ENCODE assay signal across 8 cellular contexts in the genomic region with DNA sequence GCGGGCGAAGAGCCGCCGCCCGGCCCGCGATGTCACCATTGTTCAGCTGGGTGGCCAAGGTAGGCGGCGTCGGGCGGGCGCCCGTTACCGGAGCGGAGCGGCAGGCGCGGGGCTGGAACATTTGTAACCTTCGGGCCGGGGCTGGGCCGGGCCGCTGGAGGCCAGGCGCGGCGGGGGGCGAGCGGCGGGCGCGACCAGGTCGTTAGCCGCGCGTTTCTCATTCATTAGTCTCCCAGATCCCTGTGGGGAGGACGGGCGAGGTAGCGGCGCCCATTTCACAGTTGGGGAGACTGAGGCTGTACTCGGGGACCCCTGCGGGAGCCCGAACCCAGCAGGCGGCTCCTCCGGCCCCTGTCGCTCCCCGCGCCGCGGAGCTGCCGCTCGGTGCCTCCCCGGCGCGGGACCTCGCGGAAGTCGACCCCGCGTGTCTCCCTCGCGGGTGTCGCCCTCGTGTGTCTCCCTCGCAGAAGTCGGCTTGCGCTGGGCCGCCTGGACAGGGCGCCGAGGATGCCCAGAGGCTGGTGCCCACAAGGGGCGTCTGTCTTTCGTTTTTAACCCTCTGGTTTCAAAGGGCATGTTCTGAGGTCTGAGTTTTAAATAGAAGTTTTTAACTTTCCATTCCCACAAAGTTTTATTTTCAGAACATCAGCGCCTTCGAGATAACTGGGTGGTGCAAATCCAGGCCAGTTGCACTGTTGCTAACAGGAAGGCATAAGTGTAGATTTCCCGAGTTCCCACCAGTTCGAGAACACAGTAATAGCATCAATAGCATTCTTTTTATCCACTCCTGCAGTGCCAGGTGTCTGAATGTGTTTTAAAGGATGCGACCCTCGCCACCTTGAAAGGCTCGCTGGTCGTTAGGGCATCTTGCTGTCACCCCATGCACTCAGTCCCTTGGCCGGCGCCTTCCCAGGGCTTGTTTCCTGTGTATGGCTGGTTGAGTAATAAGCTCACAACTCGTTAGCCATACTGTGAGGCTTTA. TPM values are rescaled to one million over a fixed set of nuclear protein-coding genes. Genes with fewer than 3 reads are reported as not detected.
DNase-seq lines count a peak whose midpoint lies in the region; ATAC-seq and TF ChIP-seq lines count a peak whose summit lies in the region.

No MANE protein-coding gene starts in this region.

- no peaks in the 10 kb centered on the region for H3K9me3 ChIP-seq in BE2C

- peak; percentile 64 for DNase-seq in BE2C
- peak; percentile 81 for DNase-seq in RKO (ENCODE audit: low spot score)
- DNase-seq in activated T-helper 9 cell treated with anti-CD3 and anti-CD28 coated beads, Interleukin-2, amount 50 U/mL, for 16 hours (ENCODE audit: low read depth), result peak; percentile 65
- DNase-seq in fibroblast of the aortic adventitia (ENCODE audit: low read depth), result peak; percentile 59
- peak; percentile 49 for DNase-seq in nephron progenitor cell
- DNase-seq in stimulated activated naive CD8-positive, alpha-beta T cell treated with anti-CD3 and anti-CD28 coated beads, Interleukin-15, amount 100 ng/mL, for 72 hours, result peak; percentile 63 to 77

- no peak overlapping the region for H3K27ac Mint-ChIP-seq in nephron progenitor cell
- H3K27ac Mint-ChIP-seq in stimulated activated naive CD8-positive, alpha-beta T cell treated with anti-CD3 and anti-CD28 coated beads, Interleukin-15, amount 100 ng/mL, for 72 hours, result peak overlapping the region; percentile 65 to 88

- H3K27me3 Mint-ChIP-seq in nephron progenitor cell (ENCODE audit: low read depth, poor library complexity), result peaks cover under 1% of the 10 kb centered on the region
- H3K27me3 Mint-ChIP-seq in stimulated activated naive CD8-positive, alpha-beta T cell treated with anti-CD3 and anti-CD28 coated beads, Interleukin-15, amount 100 ng/mL, for 72 hours, result no peaks in the 10 kb centered on the region

- TF ChIP-seq CTCF in BE2C (IDR thresholded peaks at IDR 0.05; ENCODE audit: low read depth, low read length) (peak; percentile 32), fibroblast of the aortic adventitia (IDR thresholded peaks at IDR 0.05; ENCODE audit: insufficient read depth, low read length) (peak; percentile 64), nephron progenitor cell (IDR thresholded peaks at IDR 0.05) (peak; percentile 39)

- H3K4me1 Mint-ChIP-seq in nephron progenitor cell, result peaks cover 35% of the 10 kb centered on the region
- H3K4me1 Mint-ChIP-seq in stimulated activated naive CD8-positive, alpha-beta T cell treated with anti-CD3 and anti-CD28 coated beads, Interleukin-15, amount 100 ng/mL, for 72 hours, result peaks cover 58% of the 10 kb centered on the region

- H3K4me1 ChIP-seq in BE2C, result no peaks in the 10 kb centered on the region

- peaks cover 3% of the 10 kb centered on the region; the same call in 1 of the 2 replicates for H3K27me3 ChIP-seq in BE2C

- H3K4me3 ChIP-seq in BE2C (ENCODE audit: low read depth, low read length) (peak overlapping the region; percentile 63), fibroblast of the aortic adventitia (ENCODE audit: low read depth, low read length) (peak overlapping the region; percentile 75)

- H3K9me3 Mint-ChIP-seq in nephron progenitor cell, result peaks cover 4% of the 10 kb centered on the region
- no peaks in the 10 kb centered on the region for H3K9me3 Mint-ChIP-seq in stimulated activated naive CD8-positive, alpha-beta T cell treated with anti-CD3 and anti-CD28 coated beads, Interleukin-15, amount 100 ng/mL, for 72 hours

- ATAC-seq in GM18907 (IDR thresholded peaks at IDR 0.05; ENCODE audit: unreplicated experiment), result peak; percentile 66
- ATAC-seq in HG03139 (IDR thresholded peaks at IDR 0.05; ENCODE audit: unreplicated experiment), result peak; percentile 44
- ATAC-seq in stimulated activated naive CD8-positive, alpha-beta T cell treated with anti-CD3 and anti-CD28 coated beads, Interleukin-15, amount 100 ng/mL, for 72 hours, result peak; percentile 87

- peak overlapping the region; percentile 83 for H3K4me3 Mint-ChIP-seq in nephron progenitor cell
- peak overlapping the region; percentile 83 to 84 for H3K4me3 Mint-ChIP-seq in stimulated activated naive CD8-positive, alpha-beta T cell treated with anti-CD3 and anti-CD28 coated beads, Interleukin-15, amount 100 ng/mL, for 72 hours

- H3K36me3 Mint-ChIP-seq in nephron progenitor cell (ENCODE audit: low read depth), result no peaks in the 10 kb centered on the region

- no peaks in the 10 kb centered on the region for H3K36me3 ChIP-seq in BE2C

RNA-seq across cellular contexts. Expression of a gene that starts 17.6 kb away (rescaled TPM):
- not detected for polyA plus RNA-seq in BE2C (2012; ENCODE audit: insufficient read depth, insufficient read length, low read depth)
- not detected in 2 replicates for total RNA-seq in fibroblast of the aortic adventitia (ENCODE audit: low replicate concordance)

Comparison
In these comparisons a context has a peak if more than half of its experiments do, and no peak if none do; other contexts are left out.
1. Peak in every context shown above with its lines: DNase-seq, ATAC-seq and H3K4me3 ChIP-seq.